Comparison of ENCODE assay signal across 11 cellular contexts in the genomic region with DNA sequence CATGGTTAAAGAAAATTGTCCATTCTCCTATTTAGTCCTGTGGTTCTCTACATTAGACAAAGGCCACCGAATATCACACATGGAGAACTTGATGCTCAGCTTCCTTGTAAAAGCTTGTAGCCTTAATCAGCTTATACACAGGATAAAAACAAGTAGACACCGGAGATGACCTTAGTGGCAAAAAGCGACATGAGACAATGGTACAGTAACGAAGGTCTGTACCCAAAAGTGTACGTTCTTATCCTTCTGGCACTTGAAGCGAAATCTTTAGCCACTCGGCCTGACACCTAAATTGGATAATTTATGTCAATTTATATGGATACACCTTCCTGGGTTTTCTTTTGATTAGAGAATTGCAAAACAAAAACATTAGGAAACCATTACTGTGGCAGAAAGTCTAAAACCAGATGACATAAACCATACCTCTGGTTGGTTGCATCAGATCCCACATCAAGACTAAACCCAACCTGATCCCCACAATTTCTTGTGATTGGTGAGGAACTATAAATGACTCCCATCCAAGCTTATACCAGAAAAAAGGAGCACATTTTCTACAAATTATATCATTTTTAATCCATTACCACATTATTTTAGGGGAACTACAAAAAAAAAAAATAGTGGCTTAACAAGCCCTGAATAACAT. TPM values are rescaled to one million over a fixed set of nuclear protein-coding genes. Genes with fewer than 3 reads are reported as not detected.
A peak's percentile ranks its signal among the peaks of the same experiment; 100 is the strongest.
DNase-seq lines count a peak whose midpoint lies in the region; ATAC-seq and TF ChIP-seq lines count a peak whose summit lies in the region.
"Had no signal": no experiment of that assay in that cellular context is flagged by ENCODE, and none has a peak within 500 bp of the region (broad histone marks: within the 10 kb centered on the region; RNA-seq: fewer than 3 reads in every experiment).

No MANE protein-coding gene starts in this region.

- H3K4me2 ChIP-seq in Karpas-422 (ENCODE audit: low read depth, low read length, poor library complexity, severe bottlenecking), result no peak overlapping the region

- no peak overlapping the region for H3K9ac ChIP-seq in Karpas-422 (ENCODE audit: low read length)

- H3K4me3 Mint-ChIP-seq in activated naive CD8-positive, alpha-beta T cell, result peak overlapping the region; percentile 75
- H3K4me3 Mint-ChIP-seq in glutamatergic neuron (ENCODE audit: unreplicated experiment) (peak overlapping the region; percentile 47), type B pancreatic cell (peak overlapping the region; percentile 49)

- no peak for ATAC-seq in Right ventricle myocardium inferior

- no peak for TF ChIP-seq CTCF in left ventricle myocardium inferior (IDR thresholded peaks at IDR 0.05; ENCODE audit: borderline replicate concordance)
- TF ChIP-seq CTCF in glutamatergic neuron (IDR thresholded peaks at IDR 0.05; ENCODE audit: partially characterized antibody, unreplicated experiment), result no peak
- TF ChIP-seq CTCF in type B pancreatic cell (conservative IDR thresholded peaks at IDR 0.05), result no peak

- H3K27ac Mint-ChIP-seq in activated naive CD8-positive, alpha-beta T cell, result peak overlapping the region; percentile 67
- H3K27ac Mint-ChIP-seq in glutamatergic neuron (ENCODE audit: unreplicated experiment) (peak overlapping the region; percentile 36), type B pancreatic cell (peak overlapping the region; percentile 45)

- no peak for DNase-seq in left ventricle myocardium inferior
- no peak for DNase-seq in Right ventricle myocardium inferior (ENCODE audit: missing footprints)
- DNase-seq in glutamatergic neuron, result no peak
- no peak for DNase-seq in type B pancreatic cell (ENCODE audit: extremely low spot score, unreplicated experiment)
- no peak for DNase-seq in Karpas-422
- DNase-seq in NCI-H1694 treated with DMSO at 0.1 percent for 48 hours (lab: John Stamatoyannopoulos, UW), result no peak
- DNase-seq in NCI-H128 (lab: John Stamatoyannopoulos, UW; ENCODE audit: unreplicated experiment), result no peak
- DNase-seq: activated naive CD4-positive, alpha-beta T cell treated with anti-CD3 and anti-CD28 coated beads, Interleukin-2, amount 50 U/mL, for 16 hours; NCI-H1930; transverse colon had no signal

- H3K36me3 Mint-ChIP-seq in activated naive CD8-positive, alpha-beta T cell, result peaks cover 27% of the 10 kb centered on the region
- H3K36me3 Mint-ChIP-seq in glutamatergic neuron (ENCODE audit: unreplicated experiment) (no peaks in the 10 kb centered on the region), type B pancreatic cell (peaks cover 56% of the 10 kb centered on the region)

- H3K27ac ChIP-seq in left ventricle myocardium inferior (replicated peaks) (no peak overlapping the region), Karpas-422 (ENCODE audit: low read length) (no peak overlapping the region)

- peaks cover 95% of the 10 kb centered on the region for H3K79me2 ChIP-seq in Karpas-422 (ENCODE audit: low read length)

- intact Hi-C loops in left ventricle myocardium inferior (cut with micrococcal nuclease), result loop anchor here (10.0 kb wide), 1 partner anchor 149 kb away; no protein-coding TSS in a partner anchor
- intact Hi-C loops in Right ventricle myocardium inferior (cut with DNase I), result loop anchor here (5.0 to 10.0 kb wide), 2 partner anchors 34 to 271 kb away; no protein-coding TSS in a partner anchor

- H3K4me1 Mint-ChIP-seq in activated naive CD8-positive, alpha-beta T cell (ENCODE audit: low read depth), result peaks cover 71% of the 10 kb centered on the region
- H3K4me1 Mint-ChIP-seq in glutamatergic neuron (ENCODE audit: low read depth, unreplicated experiment), result peaks cover 23% of the 10 kb centered on the region
- peaks cover 15% of the 10 kb centered on the region for H3K4me1 Mint-ChIP-seq in type B pancreatic cell (ENCODE audit: unreplicated experiment)

- no peak overlapping the region for H2AFZ ChIP-seq in Karpas-422 (ENCODE audit: low read length)

- no peaks in the 10 kb centered on the region for H3K9me3 ChIP-seq in left ventricle myocardium inferior (replicated peaks)
- H3K9me3 ChIP-seq in Karpas-422 (ENCODE audit: low read length), result no peaks in the 10 kb centered on the region
- H3K9me3 ChIP-seq: transverse colon had no signal

- H3K4me3 ChIP-seq in left ventricle myocardium inferior, result peak overlapping the region; percentile 31
- no peak overlapping the region for H3K4me3 ChIP-seq in Karpas-422 (ENCODE audit: low read length)
- H3K4me3 ChIP-seq: transverse colon had no signal

- peaks cover 83% of the 10 kb centered on the region for H4K20me1 ChIP-seq in Karpas-422 (ENCODE audit: insufficient read depth, low read depth, low read length)

- no peaks in the 10 kb centered on the region for H3K9me3 Mint-ChIP-seq in activated naive CD8-positive, alpha-beta T cell (ENCODE audit: low read depth)
- H3K9me3 Mint-ChIP-seq in glutamatergic neuron (ENCODE audit: unreplicated experiment) (no peaks in the 10 kb centered on the region), type B pancreatic cell (no peaks in the 10 kb centered on the region)

- H3K27me3 ChIP-seq in left ventricle myocardium inferior (ENCODE audit: low read depth) (no peaks in the 10 kb centered on the region), Karpas-422 (ENCODE audit: low read length) (no peaks in the 10 kb centered on the region)
- H3K27me3 ChIP-seq: transverse colon had no signal

- H3K4me1 ChIP-seq in left ventricle myocardium inferior, result peaks cover 100% of the 10 kb centered on the region
- peaks cover 40% of the 10 kb centered on the region for H3K4me1 ChIP-seq in Karpas-422 (ENCODE audit: low read length)

- H3K9me2 ChIP-seq in Karpas-422 (replicated peaks; ENCODE audit: insufficient read depth, low read length), result no peaks in the 10 kb centered on the region

- H3K27me3 Mint-ChIP-seq in activated naive CD8-positive, alpha-beta T cell, result no peaks in the 10 kb centered on the region
- H3K27me3 Mint-ChIP-seq in glutamatergic neuron (ENCODE audit: unreplicated experiment) (no peaks in the 10 kb centered on the region), type B pancreatic cell (no peaks in the 10 kb centered on the region)

- H3K36me3 ChIP-seq in left ventricle myocardium inferior (peaks cover 98% of the 10 kb centered on the region), Karpas-422 (ENCODE audit: insufficient read depth, low read length) (peaks cover 81% of the 10 kb centered on the region)

RNA-seq across cellular contexts. Expression of a gene that starts 6.1 kb away (rescaled TPM):
- 128 TPM for total RNA-seq in left ventricle myocardium inferior
- total RNA-seq in Right ventricle myocardium inferior, result 133 TPM
- total RNA-seq in glutamatergic neuron (ENCODE audit: unreplicated experiment), result 358 TPM
- total RNA-seq in type B pancreatic cell (ENCODE audit: low replicate concordance), result 361 and 398 TPM in 2 replicates
- 315 and 375 TPM in 2 replicates for total RNA-seq in Karpas-422 (2014; rRNA removed; shearing (Covaris generic); ENCODE audit: low replicate concordance)

RNA-seq across cellular contexts. Expression of a gene that starts 35.9 kb away (rescaled TPM):
- total RNA-seq in left ventricle myocardium inferior (35.9 TPM), Right ventricle myocardium inferior (36.7 TPM), glutamatergic neuron (ENCODE audit: unreplicated experiment) (76.1 TPM), type B pancreatic cell (ENCODE audit: low replicate concordance) (33.4 and 37.6 TPM in 2 replicates)
- 27.8 and 41.7 TPM in 2 replicates for total RNA-seq in Karpas-422 (2014; rRNA removed; shearing (Covaris generic); ENCODE audit: low replicate concordance)

RNA-seq across cellular contexts. Expression of a gene that starts 36.7 kb away (rescaled TPM):
- total RNA-seq in left ventricle myocardium inferior (210 TPM), Right ventricle myocardium inferior (190 TPM), glutamatergic neuron (ENCODE audit: unreplicated experiment) (103 TPM), type B pancreatic cell (ENCODE audit: low replicate concordance) (131 and 160 TPM in 2 replicates)
- total RNA-seq in Karpas-422 (2014; rRNA removed; shearing (Covaris generic); ENCODE audit: low replicate concordance), result 242 and 325 TPM in 2 replicates

RNA-seq across cellular contexts. Expression of a gene that starts 36.8 kb away (rescaled TPM):
- 60.8 TPM for total RNA-seq in left ventricle myocardium inferior
- total RNA-seq in Right ventricle myocardium inferior, result 54.3 TPM
- total RNA-seq in glutamatergic neuron (ENCODE audit: unreplicated experiment), result 13.9 TPM
- 26.7 and 29.9 TPM in 2 replicates for total RNA-seq in type B pancreatic cell (ENCODE audit: low replicate concordance)
- total RNA-seq in Karpas-422 (2014; rRNA removed; shearing (Covaris generic); ENCODE audit: low replicate concordance), result 62.6 and 79.6 TPM in 2 replicates
